17 cellular contexts compared by ENCODE assay signal in the genomic region with DNA sequence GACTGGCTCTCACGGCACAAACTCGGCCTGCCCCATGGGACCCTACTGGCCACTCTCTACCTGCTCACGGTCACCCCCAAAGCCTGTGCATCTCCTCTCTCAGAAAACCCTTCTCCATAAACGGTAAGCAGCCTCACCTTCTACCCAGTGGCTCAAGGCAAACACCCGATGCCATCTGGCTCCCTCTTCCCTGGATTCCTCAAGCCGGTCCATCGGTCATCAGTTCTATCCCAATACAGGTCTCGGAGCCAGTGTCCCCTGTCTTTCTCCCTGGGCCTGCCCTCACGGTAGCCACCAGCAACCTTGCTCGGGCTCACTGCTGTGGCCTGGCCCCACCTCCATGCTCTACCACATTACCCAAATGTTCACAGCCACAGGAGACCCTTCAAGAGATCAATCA.
"Had no signal": no experiment of that assay in that cellular context is flagged by ENCODE, and none has a peak within 500 bp of the region (broad histone marks: within the 10 kb centered on the region; RNA-seq: fewer than 3 reads in every experiment).

No MANE protein-coding gene starts in this region.

- H3K27me3 ChIP-seq: testis had no signal

- H3K36me3 Mint-ChIP-seq: activated CD8-positive, alpha-beta memory T cell treated with anti-CD3 and anti-CD28 coated beads, Interleukin-2, amount 10 ng/mL, durations not matched to agents 7 days and 5 days; activated naive CD4-positive, alpha-beta T cell treated with anti-CD3 and anti-CD28 coated beads, Interleukin-2, amount 10 ng/mL, durations not matched to agents 7 days and 5 days; stimulated activated memory B cell treated with anti-CD40 and anti-IgM and Interleukin-4, amounts not matched to agents 10 μg/mL and 1 μg/mL and 100 μg/mL, for 72 hours; type B pancreatic cell had no signal

- H3K4me3 ChIP-seq: prostate gland, testis had no signal

- H3K9me3 Mint-ChIP-seq: activated CD4-positive, alpha-beta memory T cell treated with anti-CD3 and anti-CD28 coated beads, Interleukin-2, amount 10 ng/mL, durations not matched to agents 7 days and 5 days; activated CD4-positive, alpha-beta T cell treated with anti-CD3 and anti-CD28 coated beads, Interleukin-2, amount 10 ng/mL, durations not matched to agents 24 days and 14 days; activated naive CD4-positive, alpha-beta T cell treated with anti-CD3 and anti-CD28 coated beads, Interleukin-2, amount 10 ng/mL, durations not matched to agents 7 days and 5 days; stimulated activated memory B cell treated with anti-CD40 and anti-IgM and Interleukin-4, amounts not matched to agents 10 μg/mL and 1 μg/mL and 100 μg/mL, for 72 hours; type B pancreatic cell had no signal

- H3K9me3 ChIP-seq: prostate gland, testis had no signal

- ATAC-seq: activated CD8-positive, alpha-beta memory T cell treated with anti-CD3 and anti-CD28 coated beads, Interleukin-2, amount 10 ng/mL, durations not matched to agents 7 days and 5 days; left ventricle myocardium superior; stimulated activated memory B cell treated with anti-CD40 and anti-IgM and Interleukin-4, amounts not matched to agents 10 μg/mL and 1 μg/mL and 100 μg/mL, for 72 hours had no signal

- H3K36me3 ChIP-seq: prostate gland had no signal

- H3K27ac Mint-ChIP-seq: activated CD4-positive, alpha-beta memory T cell treated with anti-CD3 and anti-CD28 coated beads, Interleukin-2, amount 10 ng/mL, durations not matched to agents 7 days and 5 days; activated CD4-positive, alpha-beta T cell treated with anti-CD3 and anti-CD28 coated beads, Interleukin-2, amount 10 ng/mL, durations not matched to agents 24 days and 14 days; activated CD8-positive, alpha-beta memory T cell treated with anti-CD3 and anti-CD28 coated beads, Interleukin-2, amount 10 ng/mL, durations not matched to agents 7 days and 5 days; activated naive CD4-positive, alpha-beta T cell treated with anti-CD3 and anti-CD28 coated beads, Interleukin-2, amount 10 ng/mL, durations not matched to agents 7 days and 5 days; stimulated activated memory B cell treated with anti-CD40 and anti-IgM and Interleukin-4, amounts not matched to agents 10 μg/mL and 1 μg/mL and 100 μg/mL, for 72 hours; type B pancreatic cell had no signal

- H3K4me1 Mint-ChIP-seq: activated CD4-positive, alpha-beta memory T cell treated with anti-CD3 and anti-CD28 coated beads, Interleukin-2, amount 10 ng/mL, durations not matched to agents 7 days and 5 days; activated CD4-positive, alpha-beta T cell treated with anti-CD3 and anti-CD28 coated beads, Interleukin-2, amount 10 ng/mL, durations not matched to agents 24 days and 14 days; activated CD8-positive, alpha-beta memory T cell treated with anti-CD3 and anti-CD28 coated beads, Interleukin-2, amount 10 ng/mL, durations not matched to agents 7 days and 5 days; activated naive CD4-positive, alpha-beta T cell treated with anti-CD3 and anti-CD28 coated beads, Interleukin-2, amount 10 ng/mL, durations not matched to agents 7 days and 5 days; stimulated activated memory B cell treated with anti-CD40 and anti-IgM and Interleukin-4, amounts not matched to agents 10 μg/mL and 1 μg/mL and 100 μg/mL, for 72 hours had no signal

- DNase-seq: activated CD4-positive, alpha-beta memory T cell treated with anti-CD3 and anti-CD28 coated beads, Interleukin-2, amount 10 ng/mL, durations not matched to agents 7 days and 5 days; activated CD4-positive, alpha-beta T cell treated with anti-CD3 and anti-CD28 coated beads, Interleukin-2, amount 10 ng/mL, durations not matched to agents 24 days and 14 days; activated CD8-positive, alpha-beta memory T cell treated with anti-CD3 and anti-CD28 coated beads, Interleukin-2, amount 10 ng/mL, durations not matched to agents 7 days and 5 days; activated naive CD4-positive, alpha-beta T cell treated with anti-CD3 and anti-CD28 coated beads, Interleukin-2, amount 10 ng/mL, durations not matched to agents 7 days and 5 days; activated T-cell treated with anti-CD3 and anti-CD28 coated beads for 4 hours; amygdala; cerebellar nuclear complex; effector CD4-positive, alpha-beta T cell; erythroblast; hypothalamus; left ventricle myocardium superior; mammary epithelial cell; T1000; testis had no signal

- H3K27me3 Mint-ChIP-seq: activated CD4-positive, alpha-beta memory T cell treated with anti-CD3 and anti-CD28 coated beads, Interleukin-2, amount 10 ng/mL, durations not matched to agents 7 days and 5 days; type B pancreatic cell had no signal

- H3K4me3 Mint-ChIP-seq: activated CD4-positive, alpha-beta memory T cell treated with anti-CD3 and anti-CD28 coated beads, Interleukin-2, amount 10 ng/mL, durations not matched to agents 7 days and 5 days; activated CD4-positive, alpha-beta T cell treated with anti-CD3 and anti-CD28 coated beads, Interleukin-2, amount 10 ng/mL, durations not matched to agents 24 days and 14 days; activated CD8-positive, alpha-beta memory T cell treated with anti-CD3 and anti-CD28 coated beads, Interleukin-2, amount 10 ng/mL, durations not matched to agents 7 days and 5 days; activated naive CD4-positive, alpha-beta T cell treated with anti-CD3 and anti-CD28 coated beads, Interleukin-2, amount 10 ng/mL, durations not matched to agents 7 days and 5 days; stimulated activated memory B cell treated with anti-CD40 and anti-IgM and Interleukin-4, amounts not matched to agents 10 μg/mL and 1 μg/mL and 100 μg/mL, for 72 hours; type B pancreatic cell had no signal
